In the genomic region with DNA sequence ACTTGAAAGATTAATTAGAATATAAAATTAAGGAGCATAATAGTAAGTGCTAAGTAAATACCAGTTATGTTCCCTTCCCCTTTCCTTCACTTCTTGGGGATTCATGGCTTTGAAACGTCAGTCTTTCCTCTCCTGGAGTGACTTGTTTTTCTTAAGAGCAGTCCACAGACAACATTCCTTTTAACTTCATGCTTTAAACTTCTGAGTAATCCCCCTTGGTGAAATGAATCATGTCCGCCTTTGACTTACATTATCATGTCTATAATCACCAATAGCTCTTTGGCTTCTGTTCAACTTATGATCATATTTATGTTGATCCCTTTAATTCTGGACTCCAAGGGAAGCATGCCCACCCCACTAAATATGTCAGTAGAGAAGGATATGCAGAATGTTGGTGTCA, we compare ENCODE assay signal across 17 cellular contexts.
A peak's percentile ranks its signal among the peaks of the same experiment; 100 is the strongest.
DNase-seq lines count a peak whose midpoint lies in the region; ATAC-seq and TF ChIP-seq lines count a peak whose summit lies in the region.
"Had no signal": no experiment of that assay in that cellular context is flagged by ENCODE, and none has a peak within 500 bp of the region (broad histone marks: within the 10 kb centered on the region; RNA-seq: fewer than 3 reads in every experiment).

No MANE protein-coding gene starts in this region.

- H3K4me3 ChIP-seq in foreskin fibroblast (ENCODE audit: low read depth in 1 of 2, low read length in 2 of 2) (no peak overlapping the region), psoas muscle (no peak overlapping the region), vagina (no peak overlapping the region)
- H3K4me3 ChIP-seq: BLaER1, GM23338, hepatocyte, testis had no signal

- no peak for TF ChIP-seq POLR2A in vagina (IDR thresholded peaks at IDR 0.05)

- TF ChIP-seq CTCF in foreskin fibroblast (IDR thresholded peaks at IDR 0.05; ENCODE audit: low read depth, low read length) = no peak
- TF ChIP-seq CTCF in psoas muscle (IDR thresholded peaks at IDR 0.05) = no peak
- no peak for TF ChIP-seq CTCF in vagina (IDR thresholded peaks at IDR 0.05)

- DNase-seq in HS-5 (ENCODE audit: low read depth) (peak; percentile 82), amniotic stem cell (lab: John Stamatoyannopoulos, UW) (peak; percentile 5), foreskin fibroblast (peak; percentile 38 to 44), stromal cell of bone marrow (ENCODE audit: low read depth) (peak; percentile 28), psoas muscle (no peak), vagina (ENCODE audit: extremely low spot score in 2 of 2) (no peak)
- no peak for DNase-seq in activated naive CD4-positive, alpha-beta T cell treated with anti-CD3 and anti-CD28 coated beads, Interleukin-2, amount 50 U/mL, for 16 hours
- DNase-seq: activated CD4-positive, alpha-beta T cell treated with anti-CD3 and anti-CD28 coated beads, Interleukin-2, amount 50 U/mL, for 48 hours; effector memory CD4-positive, alpha-beta T cell; NCI-H187 treated with DMSO at 0.1 percent for 48 hours; Right ventricle myocardium superior; testis; WERI-Rb-1 had no signal

- intact Hi-C loops in psoas muscle (cut with DNase I) = no loop called here
- intact Hi-C loops in vagina (cut with DNase I) = no loop called here

- H3K27ac ChIP-seq in psoas muscle (no peak overlapping the region), vagina (no peak overlapping the region)
- H3K27ac ChIP-seq: BLaER1, hepatocyte, testis, WERI-Rb-1 had no signal

- no peaks in the 10 kb centered on the region for H3K27me3 ChIP-seq in psoas muscle (ENCODE audit: insufficient read depth in 3 of 3, low read length in 2 of 3)
- no peaks in the 10 kb centered on the region for H3K27me3 ChIP-seq in vagina
- H3K27me3 ChIP-seq: BLaER1, hepatocyte, testis had no signal

- H3K4me1 ChIP-seq in psoas muscle (no peaks in the 10 kb centered on the region), vagina (no peaks in the 10 kb centered on the region)
- H3K4me1 ChIP-seq: BLaER1, testis had no signal

- no peaks in the 10 kb centered on the region for H3K9me3 ChIP-seq in psoas muscle
- no peaks in the 10 kb centered on the region for H3K9me3 ChIP-seq in vagina
- H3K9me3 ChIP-seq: BLaER1, testis had no signal

- no peak for ATAC-seq in psoas muscle
- ATAC-seq: GM23338; natural killer cell treated with Interleukin-12 subunit alpha and Interleukin-12 subunit beta and Interleukin-15 and Interleukin-18, amount 100 ng/mL, for 72 hours had no signal

- WGBS in psoas muscle, 3 donors = 50 to 65% (median 62%) methylated on average over 2 of the region's 2 CpGs

- H3K36me3 ChIP-seq in psoas muscle (ENCODE audit: insufficient read depth in 1 of 2, low read depth in 1 of 2) (no peaks in the 10 kb centered on the region), vagina (no peaks in the 10 kb centered on the region)
- H3K36me3 ChIP-seq: BLaER1, WERI-Rb-1 had no signal

Comparison
In these comparisons a context has a peak if more than half of its experiments do, and no peak if none do; other contexts are left out.
1. DNase-seq: peak in HS-5 (single experiment), amniotic stem cell (single experiment), foreskin fibroblast (2 of 2) and stromal cell of bone marrow (single experiment); none in activated naive CD4-positive, alpha-beta T cell treated with anti-CD3 and anti-CD28 coated beads, Interleukin-2, amount 50 U/mL, for 16 hours (single experiment), psoas muscle (0 of 2) and vagina (0 of 2).